ENCODE assay signal across 8 cellular contexts in genomic region chr10:72316386-72316700, GRCh38. TPM values are rescaled to one million over a fixed set of nuclear protein-coding genes. Genes with fewer than 3 reads are reported as not detected.
DNase-seq lines count a peak whose midpoint lies in the region; ATAC-seq and TF ChIP-seq lines count a peak whose summit lies in the region.
"Had no signal": no experiment of that assay in that cellular context is flagged by ENCODE, and none has a peak within 500 bp of the region (broad histone marks: within the 10 kb centered on the region; RNA-seq: fewer than 3 reads in every experiment).

No MANE protein-coding gene starts in this region.

- no peak for ATAC-seq in GM18498 (IDR thresholded peaks at IDR 0.05; ENCODE audit: unreplicated experiment)

- peaks cover 54% of the 10 kb centered on the region for H3K4me1 Mint-ChIP-seq in activated CD4-positive, alpha-beta memory T cell treated with anti-CD3 and anti-CD28 coated beads for 36 hours (ENCODE audit: low read depth)

- no peaks in the 10 kb centered on the region for H4K20me1 ChIP-seq in GM23248 (ENCODE audit: insufficient read depth)

- H3K27ac ChIP-seq in GM23248 (peak overlapping the region; percentile 91), right atrium auricular region (peak overlapping the region; percentile 83 to 93), spleen (peak overlapping the region; percentile 62 to 99 (median 94))

- 95 to 100% methylated on average over 3 of the region's 3 CpGs for WGBS in GM23248 (ENCODE audit: low coverage in 1 of 2, low lambda C conversion rate in 2 of 2, missing lambda C conversion rate in 2 of 2), 2 experiments
- WGBS in spleen, 5 donors: 23 to 62% (median 42%) methylated on average over 3 of the region's 3 CpGs

- CTCF ChIA-PET in activated CD4-positive, alpha-beta memory T cell treated with anti-CD3 and anti-CD28 coated beads for 36 hours (lab: Charles Lee): interaction anchor here (1.0 to 1.3 kb wide), 4 partner anchors 19 to 42 kb away, joined by 3 to 5 read pairs (median 3); no protein-coding TSS in a partner anchor

- peaks cover 34% of the 10 kb centered on the region for H3K4me1 ChIP-seq in GM23248 (ENCODE audit: insufficient read depth)
- H3K4me1 ChIP-seq in right atrium auricular region: peaks cover 2 to 70% of the 10 kb centered on the region in 2 donors
- H3K4me1 ChIP-seq in spleen: peaks cover 63 to 89% (median 79%) of the 10 kb centered on the region in 6 donors

- H3K9ac ChIP-seq in GM23248: peak overlapping the region; percentile 69

- POLR2A ChIA-PET in activated CD4-positive, alpha-beta memory T cell treated with anti-CD3 and anti-CD28 coated beads for 36 hours (lab: Charles Lee): interaction anchor here (2.4 to 9.4 kb wide), 5 partner anchors 8 to 41 kb away, joined by 9 to 219 read pairs (median 85); partner anchors contain the start of gene DDIT4

- H2AFZ ChIP-seq in GM23248: no peak overlapping the region

- no peaks in the 10 kb centered on the region for H3K79me2 ChIP-seq in GM23248 (ENCODE audit: insufficient read depth)

- in situ Hi-C loops in GM23248 (cut with MboI): no loop called here

- no peak overlapping the region for H3K4me2 ChIP-seq in GM23248 (ENCODE audit: unreplicated experiment)

- no peaks in the 10 kb centered on the region for H3K9me3 Mint-ChIP-seq in activated CD4-positive, alpha-beta memory T cell treated with anti-CD3 and anti-CD28 coated beads for 36 hours
- H3K9me3 Mint-ChIP-seq: T-helper 1 cell treated with Interleukin-12 subunit alpha and Interleukin-12 subunit beta and Interleukin-4 antibody, amounts not matched to agents 30 μg/mL and 1 μg/mL, for 36 hours had no signal

- no peaks in the 10 kb centered on the region for H3K27me3 Mint-ChIP-seq in activated CD4-positive, alpha-beta memory T cell treated with anti-CD3 and anti-CD28 coated beads for 36 hours

- H3K36me3 ChIP-seq in GM23248 (ENCODE audit: low read depth) (no peaks in the 10 kb centered on the region), right atrium auricular region (no peaks in the 10 kb centered on the region), spleen (no peaks in the 10 kb centered on the region)

- H3K27ac Mint-ChIP-seq in activated CD4-positive, alpha-beta memory T cell treated with anti-CD3 and anti-CD28 coated beads for 36 hours: peak overlapping the region; percentile 88

- TF ChIP-seq CTCF in right atrium auricular region (IDR thresholded peaks at IDR 0.05) (no peak), spleen (IDR thresholded peaks at IDR 0.05 in 8 of 11, conservative IDR thresholded peaks at IDR 0.05 in 3 of 11) (no peak)

- intact Hi-C loops in activated CD4-positive, alpha-beta memory T cell treated with anti-CD3 and anti-CD28 coated beads for 36 hours (cut with micrococcal nuclease): no loop called here
- intact Hi-C loops in spleen (cut with DNase I; ENCODE audit: low total_unique reads): no loop called here

- H3K9me3 ChIP-seq in GM23248 (ENCODE audit: low read depth) (no peaks in the 10 kb centered on the region), right atrium auricular region (no peaks in the 10 kb centered on the region), spleen (no peaks in the 10 kb centered on the region)

- H3K4me3 ChIP-seq in GM23248 (no peak overlapping the region), right atrium auricular region (no peak overlapping the region), spleen (no peak overlapping the region)

- no peak overlapping the region for H3K4me3 Mint-ChIP-seq in activated CD4-positive, alpha-beta memory T cell treated with anti-CD3 and anti-CD28 coated beads for 36 hours
- H3K4me3 Mint-ChIP-seq: T-helper 1 cell treated with Interleukin-12 subunit alpha and Interleukin-12 subunit beta and Interleukin-4 antibody, amounts not matched to agents 30 μg/mL and 1 μg/mL, for 36 hours had no signal

- H3F3A ChIP-seq in GM23248 (ENCODE audit: insufficient read depth): peaks cover 23% of the 10 kb centered on the region

- no peaks in the 10 kb centered on the region for H3K27me3 ChIP-seq in GM23248 (replicated peaks; ENCODE audit: insufficient read depth)
- H3K27me3 ChIP-seq in right atrium auricular region: no peaks in the 10 kb centered on the region
- H3K27me3 ChIP-seq in spleen (replicated peaks in 1 of 7): no peaks in the 10 kb centered on the region

- no peak for TF ChIP-seq POLR2A in spleen (IDR thresholded peaks at IDR 0.05)

- H3K9me2 ChIP-seq in GM23248 (ENCODE audit: insufficient read depth): no peaks in the 10 kb centered on the region

- peaks cover 14% of the 10 kb centered on the region for H3K36me3 Mint-ChIP-seq in activated CD4-positive, alpha-beta memory T cell treated with anti-CD3 and anti-CD28 coated beads for 36 hours

- DNase-seq in GM23248 (no peak), right atrium auricular region (ENCODE audit: low spot score) (no peak), spleen (no peak), glomerular visceral epithelial cell (ENCODE audit: extremely low spot score) (no peak), NCI-H82 (lab: John Stamatoyannopoulos, UW) (no peak)
- no peak for DNase-seq in activated CD4-positive, alpha-beta memory T cell treated with anti-CD3 and anti-CD28 coated beads for 36 hours

RNA-seq across cellular contexts. Expression of gene DNAJB12, which starts 38.4 kb away (rescaled TPM):
- 28.4 and 32.9 TPM in 2 replicates for total RNA-seq in GM23248 (2014; rRNA removed; shearing (Covaris generic))
- 32.0 and 33.5 TPM in 2 replicates for polyA plus RNA-seq in GM23248 (2016; fragmentation: Nextera tagmentation; extraction: Ambion mirVana)
- 10 to 100 TPM; 18.9 to 19.8 TPM for total RNA-seq in activated CD4-positive, alpha-beta memory T cell treated with anti-CD3 and anti-CD28 coated beads for 36 hours
- total RNA-seq in right atrium auricular region: 10 to 100 TPM; 24.5 to 36.8 TPM
- total RNA-seq in spleen: 10 to 100 TPM; 32.7 to 55.4 (median 41.6) TPM
- polyA plus RNA-seq in spleen: 10 to 100 TPM; 13.6 to 16.5 (median 14.3) TPM

RNA-seq across cellular contexts. Expression of gene DDIT4, which starts 42.6 kb away (rescaled TPM):
- 188 and 199 TPM in 2 replicates for total RNA-seq in GM23248 (2014; rRNA removed; shearing (Covaris generic))
- 144 and 155 TPM in 2 replicates for polyA plus RNA-seq in GM23248 (2016; fragmentation: Nextera tagmentation; extraction: Ambion mirVana)
- total RNA-seq in activated CD4-positive, alpha-beta memory T cell treated with anti-CD3 and anti-CD28 coated beads for 36 hours: 100 to 1,000 TPM; 637 TPM
- 100 to 1,000 TPM; 100 to 136 TPM for total RNA-seq in right atrium auricular region
- total RNA-seq in spleen: 100 to 1,000 TPM; 103 to 308 (median 249) TPM
- 100 to 1,000 TPM in 2 of 3 donors, 10 to 100 TPM in 1; 99.3 to 247 (median 209) TPM for polyA plus RNA-seq in spleen
